In the genomic region with DNA sequence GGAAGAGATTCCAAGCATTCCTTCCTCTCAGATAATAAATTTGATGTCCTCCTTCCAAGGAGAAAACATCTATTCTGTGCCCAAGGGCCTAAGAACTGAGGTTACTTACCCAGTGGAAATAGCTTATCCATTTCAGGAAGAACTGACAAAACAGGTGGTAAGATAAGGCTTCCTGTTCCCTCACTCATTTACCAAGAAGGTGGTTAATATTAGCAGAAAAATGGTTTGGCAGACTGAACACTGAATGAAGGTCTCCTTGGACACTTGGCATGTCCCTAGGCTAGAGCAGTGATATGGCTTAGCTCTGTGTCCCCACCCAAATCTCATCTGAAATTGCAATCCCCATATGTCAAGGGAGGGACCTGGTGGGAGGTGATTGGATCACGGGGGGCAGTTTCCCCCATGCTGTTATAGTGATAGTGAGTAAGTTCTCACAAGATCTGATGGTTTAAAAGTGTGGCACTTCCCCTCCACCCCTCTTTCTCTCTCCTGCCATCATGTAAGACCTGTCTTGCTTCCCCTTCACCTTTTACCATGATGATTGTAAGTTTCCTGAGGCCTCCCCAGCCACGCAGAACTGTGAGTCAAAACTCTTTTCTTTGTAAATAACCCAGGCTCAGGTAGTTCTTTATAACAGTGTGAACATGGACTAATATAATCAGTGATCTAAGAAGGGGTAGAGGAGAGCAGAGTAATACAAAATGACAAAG, we compare ENCODE assay signal across 11 cellular contexts.
DNase-seq lines count a peak whose midpoint lies in the region; ATAC-seq, FAIRE-seq and TF ChIP-seq lines count a peak whose summit lies in the region.
"Had no signal": no experiment of that assay in that cellular context is flagged by ENCODE, and none has a peak within 500 bp of the region (broad histone marks: within the 10 kb centered on the region; RNA-seq: fewer than 3 reads in every experiment).

No MANE protein-coding gene starts in this region.

- H3K36me3 ChIP-seq in RWPE2 (ENCODE audit: low read depth) (no peaks in the 10 kb centered on the region), stomach (no peaks in the 10 kb centered on the region)

- H3K27me3 ChIP-seq in RWPE2 (ENCODE audit: insufficient read depth, poor library complexity, severe bottlenecking) (peaks cover 5% of the 10 kb centered on the region), stomach (no peaks in the 10 kb centered on the region)

- no peak for DNase-seq in RWPE2 (ENCODE audit: low spot score)
- no peak for DNase-seq in 8988T
- no peak for DNase-seq in urothelium cell line (ENCODE audit: low spot score)
- no peak for DNase-seq in stomach
- no peak for DNase-seq in DMS153 (lab: John Stamatoyannopoulos, UW)
- DNase-seq: cortex of kidney, T1000 had no signal

- FAIRE-seq in urothelium cell line (lab: Jason Lieb, UNC) = no peak

- intact Hi-C loops in stomach (cut with DNase I; ENCODE audit: low total_unique reads) = loop anchor here (10.0 kb wide), 1 partner anchor 164 kb away; no protein-coding TSS in a partner anchor

- no peak for TF ChIP-seq CTCF in RWPE2 (IDR thresholded peaks at IDR 0.05; ENCODE audit: poor library complexity, severe bottlenecking)
- TF ChIP-seq CTCF in stomach (IDR thresholded peaks at IDR 0.05) = no peak

- H3K4me1 ChIP-seq in RWPE2 (ENCODE audit: insufficient read depth, poor library complexity, severe bottlenecking) (no peaks in the 10 kb centered on the region), stomach (peaks cover 0 to 9% (median 4%) of the 10 kb centered on the region in 4 donors)

- 86 to 97% (median 91%) methylated on average over 2 of the region's 2 CpGs for WGBS in stomach, 5 donors

- TF ChIP-seq POLR2A in GM18505 (IDR thresholded peaks at IDR 0.05; ENCODE audit: borderline replicate concordance, extremely low read depth, insufficient read depth, insufficient read length) (no peak), stomach (IDR thresholded peaks at IDR 0.05) (no peak)

- H3K9me3 ChIP-seq in RWPE2 (ENCODE audit: severe bottlenecking) = no peaks in the 10 kb centered on the region
- no peaks in the 10 kb centered on the region for H3K9me3 ChIP-seq in stomach

- H3K4me3 ChIP-seq in RWPE2 (ENCODE audit: severe bottlenecking) (no peak overlapping the region), stomach (no peak overlapping the region)
- H3K4me3 ChIP-seq: smooth muscle cell had no signal

- peak; percentile 22 for ATAC-seq in GM18505 (IDR thresholded peaks at IDR 0.05; ENCODE audit: unreplicated experiment)
- ATAC-seq in GM19438 (IDR thresholded peaks at IDR 0.05; ENCODE audit: low read depth, unreplicated experiment) = peak; percentile 62
- ATAC-seq in HG02943 (IDR thresholded peaks at IDR 0.05; ENCODE audit: low read depth, unreplicated experiment) = peak; percentile 52
- ATAC-seq in RWPE2 (ENCODE audit: low read depth) = peak; percentile 12; the same call in 1 of the 3 replicates

- H3K27ac ChIP-seq in RWPE2 (ENCODE audit: poor library complexity, severe bottlenecking) (no peak overlapping the region), stomach (no peak overlapping the region)

- no peak for TF ChIP-seq EP300 in stomach (IDR thresholded peaks at IDR 0.05)

Comparison
In these comparisons a context has a peak if more than half of its experiments do, and no peak if none do; other contexts are left out.
1. ATAC-seq: peak in every context shown above with its lines; median percentile 62 in GM19438; 52 in HG02943; 22 in GM18505; 12 in RWPE2.